In the genomic region with DNA sequence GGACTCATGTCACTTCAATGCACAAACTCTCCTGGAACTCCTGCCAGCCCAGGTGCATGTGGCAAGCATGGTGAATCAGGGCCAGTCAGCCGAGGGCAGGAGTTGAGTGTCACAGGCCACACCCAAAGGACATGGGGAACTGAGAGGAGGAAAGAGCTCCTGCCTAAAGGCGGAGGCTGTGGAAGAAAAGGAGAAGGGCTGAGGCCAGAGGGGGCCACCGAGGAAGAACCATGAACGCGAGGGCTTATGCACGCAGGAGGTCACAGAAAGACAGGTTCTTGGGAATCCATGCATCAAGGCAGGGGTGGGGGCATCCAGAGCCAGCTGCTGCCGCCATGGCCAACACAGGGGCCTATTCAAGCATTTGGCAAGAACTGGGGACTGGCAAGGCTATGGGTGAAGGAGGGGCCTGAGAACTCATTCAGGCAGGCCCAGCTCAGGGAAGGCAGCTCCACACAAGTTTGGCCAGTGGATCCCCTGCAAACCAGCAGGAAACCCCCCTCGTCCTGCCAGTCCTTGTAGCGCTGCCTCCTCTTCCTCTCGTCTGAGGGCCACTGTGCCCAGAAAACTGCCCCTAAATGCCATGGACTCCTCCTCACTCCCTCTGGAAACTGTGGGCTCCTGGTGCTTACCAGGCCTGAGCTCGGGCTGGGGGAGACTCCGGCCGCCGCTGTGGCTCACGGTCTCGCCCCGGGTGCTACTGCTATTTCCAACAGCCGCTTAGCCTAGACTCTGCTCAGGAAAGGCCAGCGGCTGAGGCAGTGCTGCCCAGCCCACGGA, we compare ENCODE assay signal across 8 cellular contexts. TPM values are rescaled to one million over a fixed set of nuclear protein-coding genes. Genes with fewer than 3 reads are reported as not detected.
DNase-seq lines count a peak whose midpoint lies in the region; ATAC-seq, FAIRE-seq and TF ChIP-seq lines count a peak whose summit lies in the region.

No MANE protein-coding gene starts in this region.

- peak overlapping the region; percentile 85 for H3K27ac Mint-ChIP-seq in stimulated activated memory B cell treated with anti-CD40 and anti-IgM and Interleukin-4, amounts not matched to agents 10 μg/mL and 1 μg/mL and 100 μg/mL, for 72 hours

- H3K4me2 ChIP-seq in keratinocyte (ENCODE audit: control insufficient read depth, extremely low read depth, insufficient read depth, low read depth, low read length), result peak overlapping the region; percentile 91

- H3K36me3 ChIP-seq in HUES6 (ENCODE audit: control insufficient read depth, insufficient read depth, low read length) (peaks cover 26% of the 10 kb centered on the region), adrenal gland (replicated peaks in 1 of 2) (peaks cover 0 to 38% of the 10 kb centered on the region in 2 donors), keratinocyte (ENCODE audit: control insufficient read depth in 2 of 2, extremely low read depth in 1 of 2, insufficient read depth in 2 of 2, low read length in 2 of 2) (peaks cover 20 to 39% of the 10 kb centered on the region in 2 experiments)

- intact Hi-C loops in adrenal gland (cut with DNase I), result loop anchor here in 1 of 2 donors (5.0 to 10.0 kb wide), 3 partner anchors 72 to 225 kb away; a partner anchor contains a TSS

- TF ChIP-seq CTCF in adrenal gland (IDR thresholded peaks at IDR 0.05), result no peak
- TF ChIP-seq CTCF in keratinocyte (optimal IDR thresholded peaks at IDR 0.05 in 1 of 3, IDR thresholded peaks at IDR 0.05 in 1 of 3, conservative IDR thresholded peaks at IDR 0.05 in 1 of 3; ENCODE audit: extremely low read depth in 1 of 3, insufficient read depth in 2 of 3, low read length in 3 of 3), result no peak

- peaks cover 7% of the 10 kb centered on the region for H3K36me3 Mint-ChIP-seq in stimulated activated memory B cell treated with anti-CD40 and anti-IgM and Interleukin-4, amounts not matched to agents 10 μg/mL and 1 μg/mL and 100 μg/mL, for 72 hours

- H3K27ac ChIP-seq in HUES6 (ENCODE audit: low read depth, low read length), result no peak overlapping the region
- peak overlapping the region; percentile 87 to 98 (median 93) for H3K27ac ChIP-seq in adrenal gland
- H3K27ac ChIP-seq in keratinocyte (ENCODE audit: control insufficient read depth, insufficient read depth, low read length), result peak overlapping the region; percentile 89

- peaks cover 45% of the 10 kb centered on the region for H3K4me1 Mint-ChIP-seq in stimulated activated memory B cell treated with anti-CD40 and anti-IgM and Interleukin-4, amounts not matched to agents 10 μg/mL and 1 μg/mL and 100 μg/mL, for 72 hours

- no peak for TF ChIP-seq POLR2A in adrenal gland (IDR thresholded peaks at IDR 0.05)

- no peak for ATAC-seq in stimulated activated memory B cell treated with anti-CD40 and anti-IgM and Interleukin-4, amounts not matched to agents 10 μg/mL and 1 μg/mL and 100 μg/mL, for 72 hours
- ATAC-seq in HG02571 (IDR thresholded peaks at IDR 0.05; ENCODE audit: unreplicated experiment), result no peak
- ATAC-seq in HG03521 (IDR thresholded peaks at IDR 0.05; ENCODE audit: unreplicated experiment), result no peak

- H3K4me1 ChIP-seq in HUES6 (ENCODE audit: control insufficient read depth, insufficient read depth, low read length) (peaks cover 17% of the 10 kb centered on the region), adrenal gland (replicated peaks in 1 of 2) (peaks cover 32 to 55% of the 10 kb centered on the region in 2 donors), keratinocyte (ENCODE audit: control insufficient read depth, extremely low read depth, insufficient read depth, low read length) (peaks cover 36% of the 10 kb centered on the region)

- H3K79me2 ChIP-seq in keratinocyte (ENCODE audit: control insufficient read depth, insufficient read depth, low read length), result peaks cover 2% of the 10 kb centered on the region

- H3K4me3 ChIP-seq in HUES6 (ENCODE audit: low read depth, low read length), result peak overlapping the region; percentile 86; the same call in 1 of the 2 replicates
- H3K4me3 ChIP-seq in adrenal gland, result peak overlapping the region in 1 of 4 donors; percentile 57
- peak overlapping the region in 2 of 3 experiments; percentile 50 to 80 for H3K4me3 ChIP-seq in keratinocyte (ENCODE audit: control insufficient read depth in 2 of 3, extremely low read depth in 1 of 3, insufficient read depth in 2 of 3, low read depth in 1 of 3, low read length in 3 of 3)

- no peak for FAIRE-seq in keratinocyte (lab: Jason Lieb, UNC)

- no peak overlapping the region for H3K4me3 Mint-ChIP-seq in stimulated activated memory B cell treated with anti-CD40 and anti-IgM and Interleukin-4, amounts not matched to agents 10 μg/mL and 1 μg/mL and 100 μg/mL, for 72 hours

- no peaks in the 10 kb centered on the region for H4K20me1 ChIP-seq in keratinocyte (ENCODE audit: control insufficient read depth, extremely low read depth, insufficient read depth, low read length)

- H3K9me1 ChIP-seq in keratinocyte (ENCODE audit: control insufficient read depth, extremely low read depth, insufficient read depth, low read length), result no peaks in the 10 kb centered on the region

- dilution Hi-C loops in keratinocyte (cut with MboI; ENCODE audit: extremely low pct_ligation_motif_present, low sequenced_read_pairs), result loop anchor here (10.0 kb wide), 1 partner anchor 82 kb away; no protein-coding TSS in a partner anchor

- no peaks in the 10 kb centered on the region for H3K9me3 ChIP-seq in HUES6 (ENCODE audit: control insufficient read depth, insufficient read depth, low read depth, low read length)
- no peaks in the 10 kb centered on the region for H3K9me3 ChIP-seq in adrenal gland (replicated peaks in 1 of 3)
- H3K9me3 ChIP-seq in keratinocyte (ENCODE audit: control insufficient read depth, low read depth, low read length), result no peaks in the 10 kb centered on the region

- peak in 4 of 7 donors; percentile 51 to 63 (median 56) for DNase-seq in adrenal gland
- DNase-seq in keratinocyte (ENCODE audit: low read depth, low spot score), result no peak
- DNase-seq in HK-2 (ENCODE audit: unreplicated experiment), result no peak
- no peak for DNase-seq in foreskin melanocyte

- H2AFZ ChIP-seq in keratinocyte (ENCODE audit: control insufficient read depth, low read length), result peak overlapping the region; percentile 55

- H3K9ac ChIP-seq in HUES6 (ENCODE audit: low read length), result peak overlapping the region; percentile 94
- H3K9ac ChIP-seq in keratinocyte (ENCODE audit: control insufficient read depth, extremely low read depth, insufficient read depth, low read length), result peak overlapping the region; percentile 85

- H3K27me3 Mint-ChIP-seq in stimulated activated memory B cell treated with anti-CD40 and anti-IgM and Interleukin-4, amounts not matched to agents 10 μg/mL and 1 μg/mL and 100 μg/mL, for 72 hours, result no peaks in the 10 kb centered on the region

- H3K9me3 Mint-ChIP-seq in stimulated activated memory B cell treated with anti-CD40 and anti-IgM and Interleukin-4, amounts not matched to agents 10 μg/mL and 1 μg/mL and 100 μg/mL, for 72 hours, result no peaks in the 10 kb centered on the region

- H3K27me3 ChIP-seq in HUES6 (ENCODE audit: control insufficient read depth, insufficient read depth, low read length) (no peaks in the 10 kb centered on the region), adrenal gland (no peaks in the 10 kb centered on the region), keratinocyte (ENCODE audit: control insufficient read depth, extremely low read depth, insufficient read depth, low read length) (no peaks in the 10 kb centered on the region)

- 48 to 73% (median 55%) methylated on average over 5 to 20 of the region's 20 CpGs for WGBS in adrenal gland, 4 donors

RNA-seq across cellular contexts. Expression of a gene that starts 15.4 kb away (rescaled TPM):
- total RNA-seq in adrenal gland, result 10 to 100 TPM; 38.8 to 60.6 (median 45.5) TPM
- 10 to 100 TPM in 2 of 3 donors, 1 to 10 TPM in 1; 9.9 to 29.2 (median 20.1) TPM for polyA plus RNA-seq in adrenal gland
- polyA plus RNA-seq in keratinocyte, result 15.6 to 21.8 TPM (median 18.2 TPM) in 3 replicates
- polyA plus RNA-seq in keratinocyte (2011; ENCODE audit: low read depth), result 6.5 TPM
- polyA plus RNA-seq in keratinocyte (2011; cell fraction: cytosol; rRNA removed), result 11.6 and 17.2 TPM in 2 replicates
- 30.9 and 41.7 TPM in 2 replicates for polyA plus RNA-seq in keratinocyte (2011; cell fraction: nucleus; rRNA removed)
- polyA plus RNA-seq in keratinocyte (2012; ENCODE audit: low replicate concordance), result 14.4 and 22.8 TPM in 2 replicates
- 12.7 to 36.0 TPM (median 14.8 TPM) in 3 replicates for polyA minus RNA-seq in keratinocyte
- polyA minus RNA-seq in keratinocyte (2011; cell fraction: cytosol; rRNA and poly(A)+ RNA removed), result 21.7 TPM
- 15.7 and 19.9 TPM in 2 replicates for polyA minus RNA-seq in keratinocyte (2011; cell fraction: nucleus; rRNA and poly(A)+ RNA removed)

RNA-seq across cellular contexts. Expression of a gene that starts 45.4 kb away (rescaled TPM):
- 10 to 100 TPM; 15.3 to 31.0 (median 24.5) TPM for total RNA-seq in adrenal gland
- polyA plus RNA-seq in adrenal gland (10 to 100 TPM in 2 of 3 donors, 1 to 10 TPM in 1; 8.5 to 31.8 (median 18.6) TPM), keratinocyte (13.8 to 14.8 TPM (median 13.9 TPM) in 3 replicates)
- 10.8 TPM for polyA plus RNA-seq in keratinocyte (2011; ENCODE audit: low read depth)
- polyA plus RNA-seq in keratinocyte (2011; cell fraction: cytosol; rRNA removed), result 4.6 and 7.0 TPM in 2 replicates
- polyA plus RNA-seq in keratinocyte (2011; cell fraction: nucleus; rRNA removed), result 59.0 and 81.0 TPM in 2 replicates
- polyA plus RNA-seq in keratinocyte (2012; ENCODE audit: low replicate concordance), result 19.8 and 26.6 TPM in 2 replicates
- polyA minus RNA-seq in keratinocyte, result 17.4 to 39.6 TPM (median 24.1 TPM) in 3 replicates
- 4.4 TPM for polyA minus RNA-seq in keratinocyte (2011; cell fraction: cytosol; rRNA and poly(A)+ RNA removed)
- polyA minus RNA-seq in keratinocyte (2011; cell fraction: nucleus; rRNA and poly(A)+ RNA removed), result 29.4 and 30.1 TPM in 2 replicates

Comparison
In these comparisons a context has a peak if more than half of its experiments do, and no peak if none do; other contexts are left out.
1. DNase-seq: peak in adrenal gland (4 of 7); none in keratinocyte (single experiment), HK-2 (single experiment) and foreskin melanocyte (single experiment).